ENCODE assay signal across 21 cellular contexts in genomic region chr7:2735744-2736143, GRCh38. TPM values are rescaled to one million over a fixed set of nuclear protein-coding genes. Genes with fewer than 3 reads are reported as not detected.
DNase-seq lines count a peak whose midpoint lies in the region; ATAC-seq and TF ChIP-seq lines count a peak whose summit lies in the region.
"Had no signal": no experiment of that assay in that cellular context is flagged by ENCODE, and none has a peak within 500 bp of the region (broad histone marks: within the 10 kb centered on the region; RNA-seq: fewer than 3 reads in every experiment).

No MANE protein-coding gene starts in this region.

- peaks cover 34% of the 10 kb centered on the region for H3K4me1 Mint-ChIP-seq in T-helper 2 cell treated with Interferon-gamma antibody and Interleukin-4, amounts not matched to agents 5 μg/mL and 100 μg/mL, for 36 hours (ENCODE audit: low read depth)
- peaks cover 57% of the 10 kb centered on the region for H3K4me1 Mint-ChIP-seq in activated B cell treated with CpG ODN at 0.5 μM for 24 hours
- peaks cover 16% of the 10 kb centered on the region for H3K4me1 Mint-ChIP-seq in neural crest cell

- H3K36me3 ChIP-seq in testis (ENCODE audit: low read depth, missing control alignments), result no peaks in the 10 kb centered on the region
- H3K36me3 ChIP-seq: right lobe of liver had no signal

- no peak overlapping the region for H3K4me3 ChIP-seq in testis
- H3K4me3 ChIP-seq: right lobe of liver, SJSA1 had no signal

- no peak for TF ChIP-seq CTCF in activated B cell treated with CpG ODN at 0.5 μM for 24 hours (IDR thresholded peaks at IDR 0.05)
- no peak for TF ChIP-seq CTCF in neural crest cell (conservative IDR thresholded peaks at IDR 0.05)
- TF ChIP-seq CTCF in testis (IDR thresholded peaks at IDR 0.05), result no peak

- H3K27me3 ChIP-seq in testis, result no peaks in the 10 kb centered on the region
- H3K27me3 ChIP-seq: right lobe of liver, SJSA1 had no signal

- H3K27me3 Mint-ChIP-seq in T-helper 2 cell treated with Interferon-gamma antibody and Interleukin-4, amounts not matched to agents 5 μg/mL and 100 μg/mL, for 36 hours (ENCODE audit: low read depth), result no peaks in the 10 kb centered on the region
- H3K27me3 Mint-ChIP-seq in activated B cell treated with CpG ODN at 0.5 μM for 24 hours (no peaks in the 10 kb centered on the region), neural crest cell (ENCODE audit: low read depth) (no peaks in the 10 kb centered on the region)

- no peak overlapping the region for H3K4me3 Mint-ChIP-seq in T-helper 2 cell treated with Interferon-gamma antibody and Interleukin-4, amounts not matched to agents 5 μg/mL and 100 μg/mL, for 36 hours
- H3K4me3 Mint-ChIP-seq in activated B cell treated with CpG ODN at 0.5 μM for 24 hours (no peak overlapping the region), neural crest cell (no peak overlapping the region)

- H3K27ac ChIP-seq in testis, result no peak overlapping the region
- H3K27ac ChIP-seq: 22Rv1, epithelial cell of prostate, KMS-11, SJSA1 had no signal

- H3K36me3 Mint-ChIP-seq in T-helper 2 cell treated with Interferon-gamma antibody and Interleukin-4, amounts not matched to agents 5 μg/mL and 100 μg/mL, for 36 hours (ENCODE audit: low read depth), result peaks cover 8% of the 10 kb centered on the region
- H3K36me3 Mint-ChIP-seq in activated B cell treated with CpG ODN at 0.5 μM for 24 hours (ENCODE audit: low read depth) (peaks cover 34% of the 10 kb centered on the region), neural crest cell (ENCODE audit: low read depth) (peaks cover 13% of the 10 kb centered on the region)

- H3K4me1 ChIP-seq in testis, result peaks cover 17% of the 10 kb centered on the region
- H3K4me1 ChIP-seq: right lobe of liver had no signal

- CTCF ChIA-PET in activated B cell treated with CpG ODN at 0.5 μM for 24 hours (lab: Charles Lee), result interaction anchor here (0.9 to 2.2 kb wide), 3 partner anchors 15 to 46 kb away, joined by 3 to 8 read pairs (median 4); no protein-coding TSS in a partner anchor

- no peak for DNase-seq in T-helper 2 cell treated with Interferon-gamma antibody and Interleukin-4, amounts not matched to agents 5 μg/mL and 100 μg/mL, for 36 hours (ENCODE audit: low spot score)
- DNase-seq in T-helper 2 cell (no peak), activated B cell treated with CpG ODN at 0.5 μM for 24 hours (peak; percentile 13), neural crest cell (ENCODE audit: low read depth, low spot score) (no peak), testis (peak; percentile 27), kidney glomerular epithelial cell (lab: John Stamatoyannopoulos, UW) (no peak), DMS153 treated with DMSO at 0.1 percent for 48 hours (lab: John Stamatoyannopoulos, UW; ENCODE audit: unreplicated experiment) (no peak)
- DNase-seq: activated CD4-positive, alpha-beta T cell treated with anti-CD3 and anti-CD28 coated beads for 4 hours; activated CD8-positive, alpha-beta memory T cell treated with anti-CD3 and anti-CD28 coated beads, Interleukin-2, amount 50 U/mL, for 48 hours; activated naive CD4-positive, alpha-beta T cell treated with Interleukin-2 at 50 U/mL for 16 hours; DMS 273 treated with DMSO at 0.1 percent for 48 hours; mammary epithelial cell; NCI-H1105; T1000 had no signal

- POLR2A ChIA-PET in activated B cell treated with CpG ODN at 0.5 μM for 24 hours (lab: Charles Lee), result interaction anchor here (0.9 to 2.1 kb wide), 3 partner anchors 15 to 36 kb away, joined by 3 to 5 read pairs (median 4); no protein-coding TSS in a partner anchor

- H3K27ac Mint-ChIP-seq in T-helper 2 cell treated with Interferon-gamma antibody and Interleukin-4, amounts not matched to agents 5 μg/mL and 100 μg/mL, for 36 hours, result peak overlapping the region; percentile 26
- H3K27ac Mint-ChIP-seq in activated B cell treated with CpG ODN at 0.5 μM for 24 hours (no peak overlapping the region), neural crest cell (ENCODE audit: unreplicated experiment) (peak overlapping the region; percentile 36)

- WGBS in testis, 2 donors, result 65 to 71% methylated on average over 13 of the region's 13 CpGs

- no peaks in the 10 kb centered on the region for H3K9me3 Mint-ChIP-seq in T-helper 2 cell treated with Interferon-gamma antibody and Interleukin-4, amounts not matched to agents 5 μg/mL and 100 μg/mL, for 36 hours
- no peaks in the 10 kb centered on the region for H3K9me3 Mint-ChIP-seq in activated B cell treated with CpG ODN at 0.5 μM for 24 hours
- H3K9me3 Mint-ChIP-seq in neural crest cell, result no peaks in the 10 kb centered on the region
- H3K9me3 Mint-ChIP-seq: nephron had no signal

- no peaks in the 10 kb centered on the region for H3K9me3 ChIP-seq in testis
- H3K9me3 ChIP-seq: right lobe of liver, SJSA1 had no signal

- no peak for TF ChIP-seq POLR2A in testis (IDR thresholded peaks at IDR 0.05)

- ATAC-seq in activated B cell treated with CpG ODN at 0.5 μM for 24 hours (ENCODE audit: low read depth), result no peak
- ATAC-seq in GM18511 (IDR thresholded peaks at IDR 0.05; ENCODE audit: unreplicated experiment), result no peak

- intact Hi-C loops in activated B cell treated with CpG ODN at 0.5 μM for 24 hours (cut with micrococcal nuclease), result loop anchor here (2.0 to 5.0 kb wide), 4 partner anchors 15 to 107 kb away; partner anchors contain the start of genes AMZ1 and GNA12
- intact Hi-C loops in testis (cut with DNase I; ENCODE audit: low total_unique reads), result no loop called here

RNA-seq across cellular contexts. Expression of gene AMZ1, which starts 47.7 kb away (rescaled TPM):
- 5.9 and 8.3 TPM in 2 replicates for total RNA-seq in activated B cell treated with CpG ODN at 0.5 μM for 24 hours
- not detected in 2 replicates for total RNA-seq in neural crest cell
- 1 to 10 TPM; 1.1 to 2.7 TPM for total RNA-seq in testis
- 3.2 TPM for polyA plus RNA-seq in testis (ENCODE audit: insufficient read depth, low read depth, low replicate concordance)

Comparison
In these comparisons a context has a peak if more than half of its experiments do, and no peak if none do; other contexts are left out.
1. DNase-seq: peak in activated B cell treated with CpG ODN at 0.5 μM for 24 hours (single experiment) and testis (single experiment); none in T-helper 2 cell treated with Interferon-gamma antibody and Interleukin-4, amounts not matched to agents 5 μg/mL and 100 μg/mL, for 36 hours (single experiment), T-helper 2 cell (0 of 5), neural crest cell (single experiment), kidney glomerular epithelial cell (single experiment) and DMS153 treated with DMSO at 0.1 percent for 48 hours (single experiment).